ENCODE assay signal across 1 cellular context in the genomic region with DNA sequence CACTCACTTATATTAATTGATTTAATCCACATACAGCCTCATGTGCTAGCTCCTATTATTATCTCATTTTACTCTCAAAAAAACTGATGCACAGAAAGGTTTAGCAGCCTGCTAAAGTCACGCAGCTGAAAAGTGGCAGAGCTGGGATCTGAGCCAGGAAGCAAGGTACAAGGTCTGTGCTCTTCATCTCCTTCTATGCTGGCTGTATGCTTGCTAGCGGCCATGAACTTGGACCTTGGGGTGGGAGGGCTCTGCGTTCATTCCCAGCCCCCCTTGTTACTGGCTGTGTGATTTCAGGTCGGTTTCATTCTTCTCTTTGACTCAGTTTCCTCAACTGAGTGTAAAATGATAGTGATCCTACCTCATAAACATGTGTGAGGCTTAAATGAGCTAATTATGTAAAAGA.
TF ChIP-seq lines count a peak whose summit lies in the region.

No MANE protein-coding gene starts in this region.

TF ChIP-seq in SK-N-SH treated with all-trans-retinoic acid at 6 μM for 48 hours, 23 proteins besides CTCF, POLR2A, EP300 and RAD21 (continued from another document):
- TF ChIP-seq PATZ1 (CRISPR knock-in tag; IDR thresholded peaks at IDR 0.05; ENCODE audit: borderline replicate concordance) (no peak), ZC3H10 (CRISPR knock-in tag; IDR thresholded peaks at IDR 0.05) (no peak), TSHZ2 (CRISPR knock-in tag; IDR thresholded peaks at IDR 0.05) (no peak), ZFP3 (CRISPR knock-in tag; IDR thresholded peaks at IDR 0.05) (no peak), SNAI2 (CRISPR knock-in tag; IDR thresholded peaks at IDR 0.05) (no peak), ZFP30 (CRISPR knock-in tag; IDR thresholded peaks at IDR 0.05) (no peak), ESRRG (CRISPR knock-in tag; IDR thresholded peaks at IDR 0.05) (no peak), CSDC2 (CRISPR knock-in tag; IDR thresholded peaks at IDR 0.05) (no peak), GLIS3 (CRISPR knock-in tag; IDR thresholded peaks at IDR 0.05) (no peak)
- TF ChIP-seq, protein P1, sequence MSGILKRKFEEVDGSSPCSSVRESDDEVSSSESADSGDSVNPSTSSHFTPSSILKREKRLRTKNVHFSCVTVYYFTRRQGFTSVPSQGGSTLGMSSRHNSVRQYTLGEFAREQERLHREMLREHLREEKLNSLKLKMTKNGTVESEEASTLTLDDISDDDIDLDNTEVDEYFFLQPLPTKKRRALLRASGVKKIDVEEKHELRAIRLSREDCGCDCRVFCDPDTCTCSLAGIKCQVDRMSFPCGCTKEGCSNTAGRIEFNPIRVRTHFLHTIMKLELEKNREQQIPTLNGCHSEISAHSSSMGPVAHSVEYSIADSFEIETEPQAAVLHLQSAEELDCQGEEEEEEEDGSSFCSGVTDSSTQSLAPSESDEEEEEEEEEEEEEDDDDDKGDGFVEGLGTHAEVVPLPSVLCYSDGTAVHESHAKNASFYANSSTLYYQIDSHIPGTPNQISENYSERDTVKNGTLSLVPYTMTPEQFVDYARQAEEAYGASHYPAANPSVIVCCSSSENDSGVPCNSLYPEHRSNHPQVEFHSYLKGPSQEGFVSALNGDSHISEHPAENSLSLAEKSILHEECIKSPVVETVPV (CRISPR knock-in tag; IDR thresholded peaks at IDR 0.05): no peak
